In the genomic region with DNA sequence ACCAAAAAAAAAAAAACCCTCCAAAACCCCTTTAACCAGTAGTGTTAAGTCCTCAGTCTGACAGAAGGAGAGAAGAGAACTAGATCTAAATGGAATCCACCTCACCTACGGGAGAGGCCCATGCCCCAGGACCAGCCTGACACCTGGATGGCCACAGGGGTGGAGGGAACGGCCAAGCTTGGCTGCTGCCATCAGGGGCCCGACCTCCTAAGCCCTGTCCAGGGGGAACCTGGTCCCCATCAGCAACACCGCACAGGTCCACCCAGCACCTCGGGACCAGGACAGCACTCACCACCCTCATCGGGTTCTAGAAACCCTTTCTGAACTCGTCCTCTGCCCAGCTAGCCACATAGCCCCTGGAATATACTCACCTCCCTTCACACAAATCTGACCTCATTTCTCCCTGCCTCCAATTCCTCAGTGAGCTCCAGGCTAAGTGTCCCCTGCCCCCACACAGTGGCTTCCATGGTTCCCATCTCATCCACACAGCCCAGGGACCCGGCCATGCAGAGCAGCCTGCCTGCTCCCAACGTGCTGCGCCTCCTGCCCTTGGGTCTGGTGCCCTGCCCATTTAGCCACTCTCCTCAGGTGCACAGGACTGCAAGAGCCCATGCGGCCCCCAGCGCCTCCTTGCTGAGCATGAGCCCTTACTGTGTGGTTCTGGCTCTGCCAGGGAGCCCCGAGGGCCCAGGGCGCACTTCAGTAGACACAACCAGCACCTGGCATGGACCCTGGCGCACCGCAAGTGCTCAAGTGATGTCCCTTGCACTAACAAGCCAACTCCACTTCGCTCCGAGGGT, we compare ENCODE assay signal across 2 cellular contexts.
TF ChIP-seq lines count a peak whose summit lies in the region.

No MANE protein-coding gene starts in this region.

TF ChIP-seq in GM12891, 5 proteins besides CTCF, POLR2A, EP300 and RAD21:
- TF ChIP-seq PAX5 (IDR thresholded peaks at IDR 0.05; ENCODE audit: insufficient read depth, low read length, severe bottlenecking) = no peak
- TF ChIP-seq SPI1 (IDR thresholded peaks at IDR 0.05; ENCODE audit: low read depth, low read length) = no peak
- no peak for TF ChIP-seq TAF1 (IDR thresholded peaks at IDR 0.05; ENCODE audit: low read depth, low read length)
- TF ChIP-seq POU2F2 (IDR thresholded peaks at IDR 0.05; ENCODE audit: low read depth, low read length) = no peak
- TF ChIP-seq POLR2AphosphoS5 (IDR thresholded peaks at IDR 0.05; ENCODE audit: low read depth, low read length) = no peak

TF ChIP-seq in GM12878, 131 proteins besides CTCF, POLR2A, EP300 and RAD21:
- TF ChIP-seq FOXK2 (IDR thresholded peaks at IDR 0.05) (no peak), SMAD5 (IDR thresholded peaks at IDR 0.05; ENCODE audit: low read depth) (no peak), HDGF (IDR thresholded peaks at IDR 0.05) (no peak), ZNF207 (IDR thresholded peaks at IDR 0.05; ENCODE audit: borderline replicate concordance) (no peak), CBX5 (IDR thresholded peaks at IDR 0.05; ENCODE audit: low read depth) (no peak), YBX1 (IDR thresholded peaks at IDR 0.05) (no peak), IKZF2 (IDR thresholded peaks at IDR 0.05) (no peak), BRCA1 (IDR thresholded peaks at IDR 0.05; ENCODE audit: low read depth, low read length) (no peak), SRF (IDR thresholded peaks at IDR 0.05; ENCODE audit: low read depth in 2 of 2, low read length in 2 of 2) (no peak), E2F4 (IDR thresholded peaks at IDR 0.05; ENCODE audit: low read depth, low read length) (no peak), CBX3 (IDR thresholded peaks at IDR 0.05; ENCODE audit: borderline replicate concordance, low read depth) (no peak), MTA3 (IDR thresholded peaks at IDR 0.05; ENCODE audit: borderline replicate concordance, low read length) (no peak), MEF2B (IDR thresholded peaks at IDR 0.05; ENCODE audit: partially characterized antibody, poor library complexity, severe bottlenecking) (no peak), JUNB (IDR thresholded peaks at IDR 0.05) (no peak), RAD51 (IDR thresholded peaks at IDR 0.05) (no peak), RELA (IDR thresholded peaks at IDR 0.05; ENCODE audit: borderline replicate concordance, partially characterized antibody) (no peak)
- TF ChIP-seq, protein P1, sequence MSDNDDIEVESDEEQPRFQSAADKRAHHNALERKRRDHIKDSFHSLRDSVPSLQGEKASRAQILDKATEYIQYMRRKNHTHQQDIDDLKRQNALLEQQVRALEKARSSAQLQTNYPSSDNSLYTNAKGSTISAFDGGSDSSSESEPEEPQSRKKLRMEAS (IDR thresholded peaks at IDR 0.05; ENCODE audit: low read depth, low read length) = no peak
- TF ChIP-seq, protein P2, sequence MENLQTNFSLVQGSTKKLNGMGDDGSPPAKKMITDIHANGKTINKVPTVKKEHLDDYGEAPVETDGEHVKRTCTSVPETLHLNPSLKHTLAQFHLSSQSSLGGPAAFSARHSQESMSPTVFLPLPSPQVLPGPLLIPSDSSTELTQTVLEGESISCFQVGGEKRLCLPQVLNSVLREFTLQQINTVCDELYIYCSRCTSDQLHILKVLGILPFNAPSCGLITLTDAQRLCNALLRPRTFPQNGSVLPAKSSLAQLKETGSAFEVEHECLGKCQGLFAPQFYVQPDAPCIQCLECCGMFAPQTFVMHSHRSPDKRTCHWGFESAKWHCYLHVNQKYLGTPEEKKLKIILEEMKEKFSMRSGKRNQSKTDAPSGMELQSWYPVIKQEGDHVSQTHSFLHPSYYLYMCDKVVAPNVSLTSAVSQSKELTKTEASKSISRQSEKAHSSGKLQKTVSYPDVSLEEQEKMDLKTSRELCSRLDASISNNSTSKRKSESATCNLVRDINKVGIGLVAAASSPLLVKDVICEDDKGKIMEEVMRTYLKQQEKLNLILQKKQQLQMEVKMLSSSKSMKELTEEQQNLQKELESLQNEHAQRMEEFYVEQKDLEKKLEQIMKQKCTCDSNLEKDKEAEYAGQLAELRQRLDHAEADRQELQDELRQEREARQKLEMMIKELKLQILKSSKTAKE (IDR thresholded peaks at IDR 0.05; ENCODE audit: low read depth, poor library complexity, severe bottlenecking) = no peak
- TF ChIP-seq, protein P3, sequence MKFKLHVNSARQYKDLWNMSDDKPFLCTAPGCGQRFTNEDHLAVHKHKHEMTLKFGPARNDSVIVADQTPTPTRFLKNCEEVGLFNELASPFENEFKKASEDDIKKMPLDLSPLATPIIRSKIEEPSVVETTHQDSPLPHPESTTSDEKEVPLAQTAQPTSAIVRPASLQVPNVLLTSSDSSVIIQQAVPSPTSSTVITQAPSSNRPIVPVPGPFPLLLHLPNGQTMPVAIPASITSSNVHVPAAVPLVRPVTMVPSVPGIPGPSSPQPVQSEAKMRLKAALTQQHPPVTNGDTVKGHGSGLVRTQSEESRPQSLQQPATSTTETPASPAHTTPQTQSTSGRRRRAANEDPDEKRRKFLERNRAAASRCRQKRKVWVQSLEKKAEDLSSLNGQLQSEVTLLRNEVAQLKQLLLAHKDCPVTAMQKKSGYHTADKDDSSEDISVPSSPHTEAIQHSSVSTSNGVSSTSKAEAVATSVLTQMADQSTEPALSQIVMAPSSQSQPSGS (IDR thresholded peaks at IDR 0.05; ENCODE audit: low read length) = no peak
